In the genomic region with DNA sequence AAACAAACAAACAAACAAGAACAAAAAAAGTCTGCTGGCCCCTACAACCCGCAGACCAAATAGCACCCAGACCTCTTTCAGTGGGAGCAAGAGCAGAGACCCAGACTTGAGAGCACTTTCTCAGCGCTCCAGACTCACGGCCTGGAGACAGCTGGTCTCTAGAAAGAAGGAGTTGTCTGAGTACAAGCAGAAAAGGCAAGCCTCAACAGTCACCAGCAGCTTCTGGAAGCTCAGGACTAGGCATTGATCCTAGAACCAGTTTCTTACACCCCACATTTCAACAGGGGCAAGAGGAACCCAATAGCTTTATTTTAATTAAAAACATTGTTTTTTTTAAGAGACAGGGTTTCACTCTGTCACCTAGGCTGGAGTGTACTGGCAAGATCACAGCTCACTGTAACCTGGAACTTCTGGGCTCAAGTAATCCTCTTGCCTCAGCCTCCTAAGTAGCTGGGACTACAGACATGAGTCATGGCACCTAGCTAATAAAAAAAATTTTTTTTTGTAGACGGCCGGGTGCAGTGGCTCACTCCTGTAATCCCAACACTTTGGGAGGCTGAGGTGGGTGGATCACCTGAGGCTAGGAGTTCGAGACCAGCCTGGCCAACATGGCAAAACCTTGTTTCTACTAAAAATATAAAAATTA, we compare ENCODE assay signal across 32 cellular contexts.
"Had no signal": no experiment of that assay in that cellular context is flagged by ENCODE, and none has a peak within 500 bp of the region (broad histone marks: within the 10 kb centered on the region; RNA-seq: fewer than 3 reads in every experiment).

No MANE protein-coding gene starts in this region.

- H3K4me1 ChIP-seq: adrenal gland, body of pancreas, colonic mucosa, gastrocnemius medialis, heart left ventricle had no signal

- H3K4me3 Mint-ChIP-seq: activated CD4-positive, alpha-beta memory T cell treated with anti-CD3 and anti-CD28 coated beads for 36 hours; activated CD4-positive, alpha-beta T cell treated with anti-CD3 and anti-CD28 coated beads for 36 hours; activated CD4-positive, alpha-beta T cell treated with anti-CD3 and anti-CD28 coated beads, Interleukin-2, amount 10 ng/mL, durations not matched to agents 24 days and 14 days; activated CD8-positive, alpha-beta memory T cell treated with anti-CD3 and anti-CD28 coated beads, Interleukin-2, amount 10 ng/mL, durations not matched to agents 7 days and 5 days; activated CD8-positive, alpha-beta T cell treated with anti-CD3 and anti-CD28 coated beads, Interleukin-2, amount 10 ng/mL, durations not matched to agents 7 days and 5 days; activated naive CD4-positive, alpha-beta T cell treated with anti-CD3 and anti-CD28 coated beads for 36 hours; activated naive CD4-positive, alpha-beta T cell treated with anti-CD3 and anti-CD28 coated beads, Interleukin-2, amount 50 U/mL, for 24 hours; activated naive CD8-positive, alpha-beta T cell treated with anti-CD3 and anti-CD28 coated beads for 36 hours; activated naive CD8-positive, alpha-beta T cell treated with anti-CD3 and anti-CD28 coated beads, Interleukin-2, amount 50 U/mL, for 24 hours; activated T-helper 1 cell treated with anti-CD3 and anti-CD28 coated beads, Interleukin-12 subunit alpha, Interleukin-12 subunit beta, Interleukin-2, Interleukin-4 antibody, amounts not matched to agents 30 ng/mL and 10 ng/mL and 1 ng/mL, durations not matched to agents 14 hours and 24 hours and 36 hours had no signal

- H3K9me3 Mint-ChIP-seq: activated CD4-positive, alpha-beta memory T cell treated with anti-CD3 and anti-CD28 coated beads for 36 hours; activated CD4-positive, alpha-beta T cell treated with anti-CD3 and anti-CD28 coated beads, Interleukin-2, amount 10 ng/mL, durations not matched to agents 24 days and 14 days; activated naive CD4-positive, alpha-beta T cell treated with anti-CD3 and anti-CD28 coated beads for 36 hours; activated naive CD4-positive, alpha-beta T cell treated with anti-CD3 and anti-CD28 coated beads, Interleukin-2, amount 50 U/mL, for 24 hours; activated naive CD8-positive, alpha-beta T cell treated with anti-CD3 and anti-CD28 coated beads, Interleukin-2, amount 50 U/mL, for 24 hours; activated T-helper 2 cell treated with anti-CD3 and anti-CD28 coated beads, Interferon-gamma antibody, Interleukin-2, Interleukin-4, amounts not matched to agents 10 μg/mL and 5 μg/mL and 100 μg/mL, durations not matched to agents 14 hours and 24 hours and 36 hours had no signal

- H3K4me1 Mint-ChIP-seq: activated CD4-positive, alpha-beta T cell treated with anti-CD3 and anti-CD28 coated beads, Interleukin-2, amount 10 ng/mL, durations not matched to agents 24 days and 14 days had no signal

- H3K27me3 ChIP-seq: adrenal gland, body of pancreas, cardiac muscle cell, colonic mucosa had no signal

- H3K27me3 Mint-ChIP-seq: activated CD4-positive, alpha-beta T cell treated with anti-CD3 and anti-CD28 coated beads for 36 hours; activated CD4-positive, alpha-beta T cell treated with anti-CD3 and anti-CD28 coated beads, Interleukin-2, amount 10 ng/mL, durations not matched to agents 24 days and 14 days; activated naive CD8-positive, alpha-beta T cell treated with anti-CD3 and anti-CD28 coated beads for 36 hours; activated naive CD8-positive, alpha-beta T cell treated with anti-CD3 and anti-CD28 coated beads, Interleukin-2, amount 50 U/mL, for 24 hours had no signal

- H3K4me3 ChIP-seq: adrenal gland, body of pancreas, cardiac muscle cell, colonic mucosa, gastrocnemius medialis, heart left ventricle had no signal

- H3K36me3 ChIP-seq: adrenal gland, cardiac muscle cell, colonic mucosa, gastrocnemius medialis, heart left ventricle had no signal

- H3K9me3 ChIP-seq: adrenal gland, body of pancreas, colonic mucosa, gastrocnemius medialis had no signal

- ATAC-seq: activated CD4-positive, alpha-beta T cell treated with anti-CD3 and anti-CD28 coated beads for 36 hours; activated CD8-positive, alpha-beta memory T cell treated with anti-CD3 and anti-CD28 coated beads, Interleukin-2, amount 10 ng/mL, durations not matched to agents 7 days and 5 days; activated CD8-positive, alpha-beta T cell treated with anti-CD3 and anti-CD28 coated beads, Interleukin-2, amount 10 ng/mL, durations not matched to agents 7 days and 5 days; activated naive CD8-positive, alpha-beta T cell treated with anti-CD3 and anti-CD28 coated beads, Interleukin-2, amount 50 U/mL, for 24 hours; body of pancreas; gastrocnemius medialis; heart left ventricle had no signal

- H3K36me3 Mint-ChIP-seq: activated CD4-positive, alpha-beta memory T cell treated with anti-CD3 and anti-CD28 coated beads for 36 hours; activated CD8-positive, alpha-beta memory T cell treated with anti-CD3 and anti-CD28 coated beads, Interleukin-2, amount 10 ng/mL, durations not matched to agents 7 days and 5 days; activated naive CD4-positive, alpha-beta T cell treated with anti-CD3 and anti-CD28 coated beads, Interleukin-2, amount 50 U/mL, for 24 hours had no signal

- H3K27ac ChIP-seq: adrenal gland, body of pancreas, cardiac muscle cell, colonic mucosa, epithelial cell of prostate, gastrocnemius medialis, heart left ventricle had no signal

- H3K27ac Mint-ChIP-seq: activated CD4-positive, alpha-beta memory T cell treated with anti-CD3 and anti-CD28 coated beads for 36 hours; activated CD4-positive, alpha-beta T cell treated with anti-CD3 and anti-CD28 coated beads for 36 hours; activated CD4-positive, alpha-beta T cell treated with anti-CD3 and anti-CD28 coated beads, Interleukin-2, amount 10 ng/mL, durations not matched to agents 24 days and 14 days; activated CD8-positive, alpha-beta memory T cell treated with anti-CD3 and anti-CD28 coated beads, Interleukin-2, amount 10 ng/mL, durations not matched to agents 7 days and 5 days; activated naive CD4-positive, alpha-beta T cell treated with anti-CD3 and anti-CD28 coated beads for 36 hours; activated naive CD8-positive, alpha-beta T cell treated with anti-CD3 and anti-CD28 coated beads for 36 hours; activated naive CD8-positive, alpha-beta T cell treated with anti-CD3 and anti-CD28 coated beads, Interleukin-2, amount 50 U/mL, for 24 hours; activated T-helper 1 cell treated with anti-CD3 and anti-CD28 coated beads, Interleukin-12 subunit alpha, Interleukin-12 subunit beta, Interleukin-2, Interleukin-4 antibody, amounts not matched to agents 30 ng/mL and 10 ng/mL and 1 ng/mL, durations not matched to agents 14 hours and 24 hours and 36 hours; activated T-helper 2 cell treated with anti-CD3 and anti-CD28 coated beads, Interferon-gamma antibody, Interleukin-2, Interleukin-4, amounts not matched to agents 10 μg/mL and 5 μg/mL and 100 μg/mL, durations not matched to agents 14 hours and 24 hours and 36 hours had no signal

- DNase-seq: activated CD4-positive, alpha-beta memory T cell treated with anti-CD3 and anti-CD28 coated beads for 36 hours; activated CD4-positive, alpha-beta T cell treated with anti-CD3 and anti-CD28 coated beads for 36 hours; activated CD4-positive, alpha-beta T cell treated with anti-CD3 and anti-CD28 coated beads, Interleukin-2, amount 10 ng/mL, durations not matched to agents 24 days and 14 days; activated CD4-positive, CD25-positive, alpha-beta regulatory T cell; activated CD4-positive, CD25-positive, alpha-beta regulatory T cell treated with anti-CD3 and anti-CD28 coated beads, Interleukin-2, amount 50 U/mL, for 72 hours; activated CD8-positive, alpha-beta memory T cell treated with anti-CD3 and anti-CD28 coated beads, Interleukin-2, amount 10 ng/mL, durations not matched to agents 7 days and 5 days; activated CD8-positive, alpha-beta memory T cell treated with anti-CD3 and anti-CD28 coated beads, Interleukin-2, amount 50 U/mL, for 4 hours; activated CD8-positive, alpha-beta T cell treated with anti-CD3 and anti-CD28 coated beads, Interleukin-2, amount 10 ng/mL, durations not matched to agents 7 days and 5 days; activated effector memory CD4-positive, alpha-beta T cell treated with anti-CD3 and anti-CD28 coated beads, Interleukin-2, amount 50 U/mL, for 16 hours; activated naive CD4-positive, alpha-beta T cell treated with anti-CD3 and anti-CD28 coated beads for 36 hours; activated naive CD8-positive, alpha-beta T cell treated with anti-CD3 and anti-CD28 coated beads for 36 hours; activated naive CD8-positive, alpha-beta T cell treated with anti-CD3 and anti-CD28 coated beads, Interleukin-2, amount 50 U/mL, for 24 hours; activated T-cell treated with anti-CD3 and anti-CD28 coated beads, Interleukin-2, amount 50 U/mL, for 1 hour; activated T-cell treated with anti-CD3 and anti-CD28 coated beads, Interleukin-2, amount 50 U/mL, for 48 hours; adrenal gland; amygdala; aorta; body of pancreas; central memory CD4-positive, alpha-beta T cell; cerebellar nuclear complex; colonic mucosa; effector CD8-positive, alpha-beta T cell; foreskin fibroblast; gastrocnemius medialis; glutamatergic neuron; heart left ventricle; T-helper 2 cell had no signal
